10 cellular contexts compared by ENCODE assay signal in the genomic region with DNA sequence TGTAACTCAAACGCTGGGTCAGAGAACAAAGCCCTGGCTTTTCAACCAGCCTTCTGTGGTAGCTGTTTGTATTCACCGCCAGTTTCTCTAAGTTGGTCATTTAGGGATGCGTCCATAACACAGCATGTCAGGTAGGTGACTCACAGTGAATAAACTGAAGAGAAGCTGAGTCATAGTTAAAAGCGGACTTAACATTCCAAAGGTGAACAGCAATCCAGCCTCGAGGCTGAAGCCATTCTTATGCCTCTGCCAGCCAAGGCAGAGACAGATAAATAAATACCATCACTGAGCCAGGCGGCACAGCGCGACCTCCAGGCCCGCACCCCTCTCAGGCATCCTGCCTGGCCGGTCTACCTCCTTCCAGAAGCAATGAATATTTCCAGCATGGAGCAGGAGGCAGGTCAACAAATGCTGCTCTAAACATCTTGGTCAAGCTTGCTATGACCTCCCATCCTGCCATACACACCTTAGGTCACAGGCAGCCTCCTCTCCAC. TPM values are rescaled to one million over a fixed set of nuclear protein-coding genes. Genes with fewer than 3 reads are reported as not detected.
DNase-seq lines count a peak whose midpoint lies in the region; ATAC-seq and TF ChIP-seq lines count a peak whose summit lies in the region.
"Had no signal": no experiment of that assay in that cellular context is flagged by ENCODE, and none has a peak within 500 bp of the region (broad histone marks: within the 10 kb centered on the region; RNA-seq: fewer than 3 reads in every experiment).

No MANE protein-coding gene starts in this region.

- H3K27me3 ChIP-seq in sigmoid colon = no peaks in the 10 kb centered on the region

- TF ChIP-seq POLR2A in sigmoid colon (IDR thresholded peaks at IDR 0.05) = no peak

- H3K9me3 Mint-ChIP-seq in activated T-cell treated with anti-CD3 and anti-CD28 coated beads, Interleukin-2, amount 50 U/mL, for 24 hours = no peaks in the 10 kb centered on the region
- H3K9me3 Mint-ChIP-seq: T-cell had no signal

- no peaks in the 10 kb centered on the region for H3K4me1 Mint-ChIP-seq in activated T-cell treated with anti-CD3 and anti-CD28 coated beads, Interleukin-2, amount 50 U/mL, for 24 hours (ENCODE audit: low read depth)
- H3K4me1 Mint-ChIP-seq: T-cell had no signal

- H3K36me3 ChIP-seq in ES-I3 (ENCODE audit: insufficient read depth, low read length) (no peaks in the 10 kb centered on the region), sigmoid colon (no peaks in the 10 kb centered on the region)

- H3K4me3 ChIP-seq in foreskin fibroblast (ENCODE audit: low read depth in 1 of 2, low read length in 2 of 2) (no peak overlapping the region), sigmoid colon (no peak overlapping the region)

- 23 to 63% methylated on average over 10 of the region's 10 CpGs for WGBS in sigmoid colon, 2 donors

- H3K27ac Mint-ChIP-seq in activated T-cell treated with anti-CD3 and anti-CD28 coated beads, Interleukin-2, amount 50 U/mL, for 24 hours = no peak overlapping the region
- H3K27ac Mint-ChIP-seq: T-cell had no signal

- ATAC-seq in GM18873 (IDR thresholded peaks at IDR 0.05; ENCODE audit: low FRiP score, unreplicated experiment) (no peak), GM18907 (IDR thresholded peaks at IDR 0.05; ENCODE audit: unreplicated experiment) (no peak)
- ATAC-seq: T-cell had no signal

- H3K27ac ChIP-seq in RWPE1 (peak overlapping the region; percentile 93), sigmoid colon (peak overlapping the region; percentile 69 to 88 (median 80))
- H3K27ac ChIP-seq: HL-60 had no signal

- H3K4me1 ChIP-seq in ES-I3 (ENCODE audit: insufficient read depth, low read length) (peaks cover 29% of the 10 kb centered on the region), sigmoid colon (peaks cover 0 to 39% (median 32%) of the 10 kb centered on the region in 4 donors)

- POLR2A ChIA-PET in RWPE1 (lab: Yijun Ruan, JAX; ENCODE audit: low non-redundant PET) = no interaction called here

- H3K9me3 ChIP-seq in ES-I3 (ENCODE audit: control insufficient read depth, insufficient read depth, low read length) (peaks cover 16% of the 10 kb centered on the region), sigmoid colon (no peaks in the 10 kb centered on the region)

- H3K4me3 Mint-ChIP-seq in activated T-cell treated with anti-CD3 and anti-CD28 coated beads, Interleukin-2, amount 50 U/mL, for 24 hours = no peak overlapping the region
- H3K4me3 Mint-ChIP-seq: T-cell had no signal

- peaks cover 12% of the 10 kb centered on the region for H3K27me3 Mint-ChIP-seq in activated T-cell treated with anti-CD3 and anti-CD28 coated beads, Interleukin-2, amount 50 U/mL, for 24 hours

- peak; percentile 90 for DNase-seq in RWPE1 (ENCODE audit: low spot score)
- peak; percentile 71 to 78 for DNase-seq in foreskin fibroblast
- DNase-seq in sigmoid colon = no peak
- DNase-seq in stimulated activated CD4-positive, alpha-beta T cell treated with anti-CD3 and anti-CD28 coated beads, Interleukin-4, amount 100 ng/mL, for 4 hours = no peak
- no peak for DNase-seq in activated T-cell treated with anti-CD3 and anti-CD28 coated beads, Interleukin-2, amount 50 U/mL, for 24 hours
- DNase-seq: T-cell had no signal

- intact Hi-C loops in sigmoid colon (cut with DNase I) = no loop called here

- peak in 1 of 4 donors; percentile 83 for TF ChIP-seq EP300 in sigmoid colon (IDR thresholded peaks at IDR 0.05)

- TF ChIP-seq CTCF in RWPE1 (conservative IDR thresholded peaks at IDR 0.05; ENCODE audit: low read depth) (no peak), foreskin fibroblast (IDR thresholded peaks at IDR 0.05; ENCODE audit: low read depth, low read length) (no peak), sigmoid colon (IDR thresholded peaks at IDR 0.05) (no peak)

- H3K36me3 Mint-ChIP-seq in activated T-cell treated with anti-CD3 and anti-CD28 coated beads, Interleukin-2, amount 50 U/mL, for 24 hours (ENCODE audit: low read depth) = no peaks in the 10 kb centered on the region
- H3K36me3 Mint-ChIP-seq: T-cell had no signal

- CTCF ChIA-PET in RWPE1 (lab: Yijun Ruan, JAX) = interaction anchor here (0.6 to 1.5 kb wide), 2 partner anchors 37 to 67 kb away, joined by 3 to 5 read pairs; no protein-coding TSS in a partner anchor

- H3K9ac ChIP-seq in ES-I3 (ENCODE audit: low read depth, low read length) = 0 out of 2 replicates have a peak overlapping the region, but pooled peaks have one; percentile 2

RNA-seq across cellular contexts. Expression of a gene that starts 12.4 kb away (rescaled TPM):
- under 1 TPM; 0.16 to 0.83 (median 0.38) TPM for total RNA-seq in sigmoid colon
- under 1 TPM in 2 of 3 donors, not detected in 1; under 0.01 to 0.23 TPM for polyA plus RNA-seq in sigmoid colon

Comparison
In these comparisons a context has a peak if more than half of its experiments do, and no peak if none do; other contexts are left out.
1. DNase-seq: peak in RWPE1 (single experiment) and foreskin fibroblast (2 of 2); none in sigmoid colon (single experiment), stimulated activated CD4-positive, alpha-beta T cell treated with anti-CD3 and anti-CD28 coated beads, Interleukin-4, amount 100 ng/mL, for 4 hours (0 of 2) and activated T-cell treated with anti-CD3 and anti-CD28 coated beads, Interleukin-2, amount 50 U/mL, for 24 hours (single experiment).